Comparison of ENCODE assay signal across 34 cellular contexts in genomic region chr13:24734951-24735350, GRCh38. TPM values are rescaled to one million over a fixed set of nuclear protein-coding genes. Genes with fewer than 3 reads are reported as not detected.
"Had no signal": no experiment of that assay in that cellular context is flagged by ENCODE, and none has a peak within 500 bp of the region (broad histone marks: within the 10 kb centered on the region; RNA-seq: fewer than 3 reads in every experiment).

No MANE protein-coding gene starts in this region.

- H3K36me3 Mint-ChIP-seq: activated naive CD4-positive, alpha-beta T cell treated with anti-CD3 and anti-CD28 coated beads, Interleukin-2, amount 50 U/mL, for 24 hours; immature natural killer cell had no signal

- FAIRE-seq: kidney, urothelium cell line had no signal

- H3K27me3 Mint-ChIP-seq: activated B cell treated with CpG ODN at 0.5 μM for 24 hours had no signal

- H3K4me1 Mint-ChIP-seq: activated naive CD4-positive, alpha-beta T cell treated with anti-CD3 and anti-CD28 coated beads, Interleukin-2, amount 50 U/mL, for 24 hours; immature natural killer cell had no signal

- H3K27ac ChIP-seq: skin epidermis, thoracic aorta had no signal

- H3K27ac Mint-ChIP-seq: activated B cell treated with CpG ODN at 0.5 μM for 24 hours; activated naive CD8-positive, alpha-beta T cell treated with anti-CD3 and anti-CD28 coated beads, Interleukin-2, amount 50 U/mL, for 24 hours; activated T-helper 2 cell treated with anti-CD3 and anti-CD28 coated beads, Interferon-gamma antibody, Interleukin-2, Interleukin-4, amounts not matched to agents 10 μg/mL and 5 μg/mL and 100 μg/mL, durations not matched to agents 14 hours and 24 hours and 36 hours; effector memory CD8-positive, alpha-beta T cell; immature natural killer cell; nephron had no signal

- DNase-seq: activated B cell treated with CpG ODN at 0.5 μM for 24 hours; activated CD4-positive, alpha-beta T cell treated with anti-CD3 and anti-CD28 coated beads for 4 hours; activated CD4-positive, alpha-beta T cell treated with anti-CD3 and anti-CD28 coated beads, Interleukin-2, amount 50 U/mL, for 4 hours; activated naive CD8-positive, alpha-beta T cell treated with anti-CD3 and anti-CD28 coated beads, Interleukin-2, amount 50 U/mL, for 24 hours; activated T-cell treated with anti-CD3 and anti-CD28 coated beads, Interleukin-2, amount 50 U/mL, for 4 hours; amygdala; caudate nucleus; cortex of kidney; effector memory CD8-positive, alpha-beta T cell; erythroblast; hypothalamus; immature natural killer cell; kidney; left colon; mammary epithelial cell; stimulated activated CD4-positive, alpha-beta T cell treated with anti-CD3 and anti-CD28 coated beads, Interleukin-12 subunit alpha, Interleukin-12 subunit beta, amount 100 ng/mL, for 4 hours; stimulated activated CD4-positive, alpha-beta T cell treated with anti-CD3 and anti-CD28 coated beads, Interleukin-4, amount 100 ng/mL, for 1 hour; stimulated activated naive CD8-positive, alpha-beta T cell treated with anti-CD3 and anti-CD28 coated beads, Interleukin-15, Interleukin-2, amounts not matched to agents 100 U/mL and 50 U/mL, for 24 hours; trophoblast cell had no signal

- ATAC-seq: activated naive CD8-positive, alpha-beta T cell treated with anti-CD3 and anti-CD28 coated beads, Interleukin-2, amount 50 U/mL, for 24 hours; activated T-cell treated with anti-CD3 and anti-CD28 coated beads, Interleukin-2, amount 50 U/mL, for 4 hours; effector memory CD8-positive, alpha-beta T cell; left colon; sciatic nerve; stimulated activated naive CD8-positive, alpha-beta T cell treated with anti-CD3 and anti-CD28 coated beads, Interleukin-15, Interleukin-2, amounts not matched to agents 100 U/mL and 50 U/mL, for 24 hours had no signal

- H3K9me3 Mint-ChIP-seq: activated naive CD4-positive, alpha-beta T cell treated with anti-CD3 and anti-CD28 coated beads, Interleukin-2, amount 50 U/mL, for 24 hours; activated naive CD8-positive, alpha-beta T cell treated with anti-CD3 and anti-CD28 coated beads, Interleukin-2, amount 50 U/mL, for 24 hours; activated T-helper 2 cell treated with anti-CD3 and anti-CD28 coated beads, Interferon-gamma antibody, Interleukin-2, Interleukin-4, amounts not matched to agents 10 μg/mL and 5 μg/mL and 100 μg/mL, durations not matched to agents 14 hours and 24 hours and 36 hours had no signal

- H3K9me3 ChIP-seq: thoracic aorta had no signal

- H3K4me3 ChIP-seq: skin epidermis, thoracic aorta had no signal

- H3K4me3 Mint-ChIP-seq: activated B cell treated with CpG ODN at 0.5 μM for 24 hours; activated naive CD4-positive, alpha-beta T cell treated with anti-CD3 and anti-CD28 coated beads, Interleukin-2, amount 50 U/mL, for 24 hours; activated naive CD8-positive, alpha-beta T cell treated with anti-CD3 and anti-CD28 coated beads, Interleukin-2, amount 50 U/mL, for 24 hours; activated T-cell treated with anti-CD3 and anti-CD28 coated beads, Interleukin-2, amount 50 U/mL, for 4 hours; effector memory CD8-positive, alpha-beta T cell; immature natural killer cell; nephron had no signal

- H3K36me3 ChIP-seq: thoracic aorta had no signal

RNA-seq across cellular contexts. Expression of gene RNF17, which starts 29.0 kb away (rescaled TPM):
- total RNA-seq: activated B cell treated with CpG ODN at 0.5 μM for 24 hours; activated CD8-positive, alpha-beta memory T cell treated with anti-CD3 and anti-CD28 coated beads for 36 hours; activated T-cell treated with anti-CD3 and anti-CD28 coated beads, Interleukin-2, amount 50 U/mL, for 4 hours; activated T-helper 2 cell treated with anti-CD3 and anti-CD28 coated beads, Interferon-gamma antibody, Interleukin-2, Interleukin-4, amounts not matched to agents 10 μg/mL and 5 μg/mL and 100 μg/mL, durations not matched to agents 14 hours and 24 hours and 36 hours; chondrocyte; fibroblast of lung; kidney; mammary epithelial cell; mucosa of gallbladder; osteocyte; sciatic nerve; thoracic aorta had no signal
- polyA plus RNA-seq: fibroblast of lung, immature natural killer cell, liver, mammary epithelial cell had no signal

RNA-seq across cellular contexts. Expression of gene ATP12A, which starts 54.7 kb away (rescaled TPM):
- total RNA-seq: activated B cell treated with CpG ODN at 0.5 μM for 24 hours, chondrocyte, fibroblast of lung, fibroblast of villous mesenchyme, mucosa of gallbladder, osteocyte, posterior vena cava, sciatic nerve had no signal
- polyA plus RNA-seq: fibroblast of lung, immature natural killer cell, liver had no signal
